19 cellular contexts compared by ENCODE assay signal in genomic region chrX:149683966-149684730, GRCh38. TPM values are rescaled to one million over a fixed set of nuclear protein-coding genes. Genes with fewer than 3 reads are reported as not detected.
DNase-seq lines count a peak whose midpoint lies in the region; ATAC-seq and TF ChIP-seq lines count a peak whose summit lies in the region.
"Had no signal": no experiment of that assay in that cellular context is flagged by ENCODE, and none has a peak within 500 bp of the region (broad histone marks: within the 10 kb centered on the region; RNA-seq: fewer than 3 reads in every experiment).

No MANE protein-coding gene starts in this region.

- H3K27me3 ChIP-seq in HUES48 (ENCODE audit: control insufficient read depth, insufficient read depth, low read length) = no peaks in the 10 kb centered on the region
- H3K27me3 ChIP-seq in SJSA1 (replicated peaks) = no peaks in the 10 kb centered on the region
- no peaks in the 10 kb centered on the region for H3K27me3 ChIP-seq in neural progenitor cell
- H3K27me3 ChIP-seq: BE2C had no signal

- H3K4me3 ChIP-seq in HUES48 (ENCODE audit: low read depth, low read length) (no peak overlapping the region), SJSA1 (no peak overlapping the region), neural progenitor cell (no peak overlapping the region)
- H3K4me3 ChIP-seq: GM12878 had no signal

- no peak overlapping the region for H3K9ac ChIP-seq in HUES48 (ENCODE audit: low read depth, low read length)
- H3K9ac ChIP-seq in neural progenitor cell = no peak overlapping the region
- H3K9ac ChIP-seq: KMS-11 had no signal

- H3K27ac Mint-ChIP-seq in neural progenitor cell (no peak overlapping the region), progenitor cell of endocrine pancreas (no peak overlapping the region)
- H3K27ac Mint-ChIP-seq: CD8-positive, alpha-beta memory T cell had no signal

- H3K4me1 Mint-ChIP-seq in neural progenitor cell = peaks cover 6% of the 10 kb centered on the region
- peaks cover 13% of the 10 kb centered on the region for H3K4me1 Mint-ChIP-seq in progenitor cell of endocrine pancreas (ENCODE audit: low read depth)
- H3K4me1 Mint-ChIP-seq: CD4-positive, CD25-positive, alpha-beta regulatory T cell; CD8-positive, alpha-beta memory T cell had no signal

- H3K79me2 ChIP-seq in neural progenitor cell (ENCODE audit: low read depth) = no peaks in the 10 kb centered on the region

- H3K4me3 Mint-ChIP-seq in neural progenitor cell (no peak overlapping the region), progenitor cell of endocrine pancreas (ENCODE audit: low read depth) (no peak overlapping the region)
- H3K4me3 Mint-ChIP-seq: CD4-positive, CD25-positive, alpha-beta regulatory T cell; CD8-positive, alpha-beta memory T cell had no signal

- H3K36me3 ChIP-seq in HUES48 (ENCODE audit: control insufficient read depth, insufficient read depth, low read length) = no peaks in the 10 kb centered on the region
- no peaks in the 10 kb centered on the region for H3K36me3 ChIP-seq in SJSA1
- H3K36me3 ChIP-seq in neural progenitor cell = no peaks in the 10 kb centered on the region
- H3K36me3 ChIP-seq: BE2C had no signal

- no peak overlapping the region for H2AFZ ChIP-seq in neural progenitor cell (replicated peaks)

- H3K36me3 Mint-ChIP-seq in neural progenitor cell (no peaks in the 10 kb centered on the region), progenitor cell of endocrine pancreas (ENCODE audit: insufficient read depth) (peaks cover 4% of the 10 kb centered on the region)
- H3K36me3 Mint-ChIP-seq: CD4-positive, CD25-positive, alpha-beta regulatory T cell; CD8-positive, alpha-beta memory T cell had no signal

- TF ChIP-seq CTCF in neural progenitor cell (IDR thresholded peaks at IDR 0.05) (no peak), progenitor cell of endocrine pancreas (IDR thresholded peaks at IDR 0.05; ENCODE audit: unreplicated experiment) (no peak)

- no peaks in the 10 kb centered on the region for H4K20me1 ChIP-seq in neural progenitor cell (ENCODE audit: low read depth)

- peaks cover 8% of the 10 kb centered on the region for H3F3A ChIP-seq in neural progenitor cell (ENCODE audit: low read depth)

- H3K9me3 Mint-ChIP-seq in neural progenitor cell = peaks cover 4% of the 10 kb centered on the region
- peaks cover 32% of the 10 kb centered on the region for H3K9me3 Mint-ChIP-seq in progenitor cell of endocrine pancreas (ENCODE audit: low read depth)
- H3K9me3 Mint-ChIP-seq: CD8-positive, alpha-beta memory T cell had no signal

- DNase-seq in SJSA1 (ENCODE audit: low read depth in 1 of 2, low spot score in 2 of 2) = peak; percentile 46 to 62
- DNase-seq in neural progenitor cell (ENCODE audit: low spot score) = no peak
- no peak for DNase-seq in DMS153 treated with DMSO at 0.1 percent for 48 hours (lab: John Stamatoyannopoulos, UW; ENCODE audit: unreplicated experiment)
- DNase-seq in progenitor cell of endocrine pancreas (ENCODE audit: low spot score, unreplicated experiment) = no peak
- DNase-seq: ACHN; BE2C; C1 segment of cervical spinal cord; CD4-positive, CD25-positive, alpha-beta regulatory T cell; CD8-positive, alpha-beta memory T cell; DMS 273 treated with DMSO at 0.1 percent for 48 hours; DMS79; GOT3; H7 had no signal

- no peak for ATAC-seq in GM21515 (IDR thresholded peaks at IDR 0.05; ENCODE audit: unreplicated experiment)
- ATAC-seq: GM12878, HCT116 had no signal

- H3K27me3 Mint-ChIP-seq in neural progenitor cell (ENCODE audit: insufficient read depth, low read depth) (peaks cover 7% of the 10 kb centered on the region), progenitor cell of endocrine pancreas (peaks cover 6% of the 10 kb centered on the region)

- H3K4me2 ChIP-seq in neural progenitor cell = no peak overlapping the region
- H3K4me2 ChIP-seq: KMS-11 had no signal

- peaks cover 20% of the 10 kb centered on the region for H3K9me3 ChIP-seq in HUES48 (ENCODE audit: control insufficient read depth, insufficient read depth, low read length)
- H3K9me3 ChIP-seq in SJSA1 (replicated peaks) = no peaks in the 10 kb centered on the region
- H3K9me3 ChIP-seq in neural progenitor cell (ENCODE audit: low read depth) = no peaks in the 10 kb centered on the region
- H3K9me3 ChIP-seq: BE2C had no signal

- H3K27ac ChIP-seq in HUES48 (ENCODE audit: low read depth, low read length) (peak overlapping the region; percentile 93), SJSA1 (peak overlapping the region; percentile 70), neural progenitor cell (peak overlapping the region; percentile 32)
- H3K27ac ChIP-seq: KMS-11 had no signal

- H3K4me1 ChIP-seq in HUES48 (ENCODE audit: control insufficient read depth, insufficient read depth, low read length) = peaks cover 30% of the 10 kb centered on the region
- H3K4me1 ChIP-seq in SJSA1 (replicated peaks) = peaks cover 13% of the 10 kb centered on the region
- H3K4me1 ChIP-seq in neural progenitor cell = no peaks in the 10 kb centered on the region
- H3K4me1 ChIP-seq: BE2C had no signal

RNA-seq across cellular contexts. Expression of gene MAGEA11, which starts 27.7 kb away (rescaled TPM):
- total RNA-seq in SJSA1 (2014; rRNA removed; shearing (Covaris generic)) = not detected in 2 replicates
- not detected in 2 replicates for total RNA-seq in neural progenitor cell (ENCODE audit: low replicate concordance)
- 0.22 TPM in 1 of 2 replicates, not detected in the other for total RNA-seq in progenitor cell of endocrine pancreas
- total RNA-seq: CD4-positive, CD25-positive, alpha-beta regulatory T cell; CD8-positive, alpha-beta memory T cell; G401; GM12878 had no signal

RNA-seq across cellular contexts. Expression of gene TMEM185A, which starts 52.6 kb away (rescaled TPM):
- 35.1 and 55.7 TPM in 2 replicates for total RNA-seq in SJSA1 (2014; rRNA removed; shearing (Covaris generic))
- total RNA-seq in neural progenitor cell (ENCODE audit: low replicate concordance) (15.8 and 16.3 TPM in 2 replicates), progenitor cell of endocrine pancreas (43.7 and 53.1 TPM in 2 replicates)

Comparison
In these comparisons a context has a peak if more than half of its experiments do, and no peak if none do; other contexts are left out.
1. H3K27ac ChIP-seq: peak in every context shown above with its lines; median percentile 93 in HUES48; 70 in SJSA1; 32 in neural progenitor cell.
2. DNase-seq: peak in SJSA1 (2 of 2); none in neural progenitor cell (single experiment), DMS153 treated with DMSO at 0.1 percent for 48 hours (single experiment) and progenitor cell of endocrine pancreas (single experiment).